30 cellular contexts compared by ENCODE assay signal in genomic region chr11:18728658-18729057, GRCh38. TPM values are rescaled to one million over a fixed set of nuclear protein-coding genes. Genes with fewer than 3 reads are reported as not detected.
"Had no signal": no experiment of that assay in that cellular context is flagged by ENCODE, and none has a peak within 500 bp of the region (broad histone marks: within the 10 kb centered on the region; RNA-seq: fewer than 3 reads in every experiment).

No MANE protein-coding gene starts in this region.

- H3K4me1 ChIP-seq: parathyroid adenoma, psoas muscle, right lobe of liver, sigmoid colon, testis, tibial artery, transverse colon, upper lobe of right lung, uterus had no signal

- ATAC-seq: naive thymus-derived CD8-positive, alpha-beta T cell; psoas muscle; right cardiac atrium; right lobe of liver; stimulated activated effector memory CD8-positive, alpha-beta T cell treated with anti-CD3 and anti-CD28 coated beads, Interleukin-12 subunit alpha, Interleukin-12 subunit beta, amount 100 ng/mL, for 72 hours; upper lobe of right lung had no signal

- H3K4me3 ChIP-seq: ovary, psoas muscle, right lobe of liver, sigmoid colon, suprapubic skin, testis, tibial artery, transverse colon, upper lobe of right lung, uterus had no signal

- H3K27me3 Mint-ChIP-seq: natural killer cell treated with Interleukin-12 subunit alpha and Interleukin-12 subunit beta and Interleukin-15 and Interleukin-18, amount 100 ng/mL, for 72 hours; progenitor cell of endocrine pancreas; stimulated activated naive CD8-positive, alpha-beta T cell treated with anti-CD3 and anti-CD28 coated beads, Interleukin-15, Interleukin-2, amounts not matched to agents 100 ng/mL and 50 ng/mL, for 24 hours; type B pancreatic cell had no signal

- H2AFZ ChIP-seq: parathyroid adenoma had no signal

- H3K36me3 Mint-ChIP-seq: naive B cell; naive thymus-derived CD8-positive, alpha-beta T cell; natural killer cell treated with Interleukin-12 subunit alpha and Interleukin-12 subunit beta and Interleukin-15 and Interleukin-18, amount 100 ng/mL, for 72 hours; stimulated activated effector memory CD8-positive, alpha-beta T cell treated with anti-CD3 and anti-CD28 coated beads, Interleukin-12 subunit alpha, Interleukin-12 subunit beta, amount 100 ng/mL, for 72 hours; type B pancreatic cell had no signal

- H3K36me3 ChIP-seq: ovary, right lobe of liver, sigmoid colon, suprapubic skin, tibial artery, transverse colon, upper lobe of right lung, uterus had no signal

- DNase-seq: naive B cell; naive thymus-derived CD8-positive, alpha-beta T cell; nephron progenitor cell; occipital lobe; ovary; right cardiac atrium; right lobe of liver; sigmoid colon; small intestine; stimulated activated CD4-positive, alpha-beta T cell treated with anti-CD3 and anti-CD28 coated beads, Interleukin-15, amount 100 ng/mL, for 24 hours; stimulated activated CD4-positive, alpha-beta T cell treated with anti-CD3 and anti-CD28 coated beads, Interleukin-2, amount 100 ng/mL, for 24 hours; stimulated activated CD4-positive, alpha-beta T cell treated with anti-CD3 and anti-CD28 coated beads, Interleukin-2, amount 100 ng/mL, for 48 hours; stimulated activated CD4-positive, alpha-beta T cell treated with anti-CD3 and anti-CD28 coated beads, Interleukin-4, amount 100 ng/mL, for 24 hours; stimulated activated naive CD4-positive, alpha-beta T cell; substantia nigra; testis; tibial artery; transverse colon; upper lobe of right lung; uterus had no signal

- H3K27ac Mint-ChIP-seq: natural killer cell treated with Interleukin-12 subunit alpha and Interleukin-12 subunit beta and Interleukin-15 and Interleukin-18, amount 100 ng/mL, for 72 hours; nephron progenitor cell; progenitor cell of endocrine pancreas; stimulated activated effector memory CD8-positive, alpha-beta T cell treated with anti-CD3 and anti-CD28 coated beads, Interleukin-12 subunit alpha, Interleukin-12 subunit beta, amount 100 ng/mL, for 72 hours; stimulated activated naive CD8-positive, alpha-beta T cell treated with anti-CD3 and anti-CD28 coated beads, Interleukin-15, Interleukin-2, amounts not matched to agents 100 ng/mL and 50 ng/mL, for 24 hours; type B pancreatic cell had no signal

- H3K27me3 ChIP-seq: ovary, right lobe of liver, sigmoid colon, suprapubic skin, testis, transverse colon, upper lobe of right lung, uterus had no signal

- H3K9ac ChIP-seq: parathyroid adenoma had no signal

- H3K4me3 Mint-ChIP-seq: naive B cell; naive thymus-derived CD8-positive, alpha-beta T cell; natural killer cell treated with Interleukin-12 subunit alpha and Interleukin-12 subunit beta and Interleukin-15 and Interleukin-18, amount 100 ng/mL, for 72 hours; nephron progenitor cell; neural crest cell; stimulated activated effector memory CD8-positive, alpha-beta T cell treated with anti-CD3 and anti-CD28 coated beads, Interleukin-12 subunit alpha, Interleukin-12 subunit beta, amount 100 ng/mL, for 72 hours; stimulated activated naive CD8-positive, alpha-beta T cell treated with anti-CD3 and anti-CD28 coated beads, Interleukin-15, Interleukin-2, amounts not matched to agents 100 ng/mL and 50 ng/mL, for 24 hours; type B pancreatic cell had no signal

- H3K9me3 ChIP-seq: ovary, psoas muscle, right lobe of liver, sigmoid colon, suprapubic skin, testis, tibial artery, transverse colon, upper lobe of right lung, uterus had no signal

- FAIRE-seq: small intestine had no signal

- H3K79me2 ChIP-seq: parathyroid adenoma had no signal

- H3K9me3 Mint-ChIP-seq: naive B cell; naive thymus-derived CD8-positive, alpha-beta T cell; natural killer cell treated with Interleukin-12 subunit alpha and Interleukin-12 subunit beta and Interleukin-15 and Interleukin-18, amount 100 ng/mL, for 72 hours; nephron progenitor cell; neural crest cell; stimulated activated effector memory CD8-positive, alpha-beta T cell treated with anti-CD3 and anti-CD28 coated beads, Interleukin-12 subunit alpha, Interleukin-12 subunit beta, amount 100 ng/mL, for 72 hours; stimulated activated naive CD8-positive, alpha-beta T cell treated with anti-CD3 and anti-CD28 coated beads, Interleukin-15, Interleukin-2, amounts not matched to agents 100 ng/mL and 50 ng/mL, for 24 hours; type B pancreatic cell had no signal

- H3K27ac ChIP-seq: ovary, parathyroid adenoma, psoas muscle, right lobe of liver, sigmoid colon, suprapubic skin, testis, tibial artery, transverse colon, upper lobe of right lung, uterus had no signal

RNA-seq across cellular contexts. Expression of gene IGSF22, which starts 2.7 kb away (rescaled TPM):
- total RNA-seq: natural killer cell treated with Interleukin-12 subunit alpha and Interleukin-12 subunit beta and Interleukin-15 and Interleukin-18, amount 100 ng/mL, for 72 hours; osteoblast; sigmoid colon had no signal
